Comparison of ENCODE assay signal across 18 cellular contexts in genomic region chr2:240632291-240632670, GRCh38. TPM values are rescaled to one million over a fixed set of nuclear protein-coding genes. Genes with fewer than 3 reads are reported as not detected.
DNase-seq lines count a peak whose midpoint lies in the region; ATAC-seq and TF ChIP-seq lines count a peak whose summit lies in the region.
"Had no signal": no experiment of that assay in that cellular context is flagged by ENCODE, and none has a peak within 500 bp of the region (broad histone marks: within the 10 kb centered on the region; RNA-seq: fewer than 3 reads in every experiment).

No MANE protein-coding gene starts in this region.

- no peak for ATAC-seq in Right ventricle myocardium inferior
- no peak for ATAC-seq in left cardiac atrium
- no peak for ATAC-seq in upper lobe of right lung

- H3K36me3 ChIP-seq in upper lobe of right lung: no peaks in the 10 kb centered on the region

- TF ChIP-seq CTCF in coronary artery (IDR thresholded peaks at IDR 0.05): no peak
- TF ChIP-seq CTCF in upper lobe of right lung (IDR thresholded peaks at IDR 0.05): no peak

- H3K27ac ChIP-seq in coronary artery (no peak overlapping the region), upper lobe of right lung (no peak overlapping the region)
- H3K27ac ChIP-seq: PC-9 had no signal

- H3K4me3 ChIP-seq in coronary artery (no peak overlapping the region), upper lobe of right lung (no peak overlapping the region)
- H3K4me3 ChIP-seq: PC-9 had no signal

- H3K4me1 ChIP-seq in upper lobe of right lung: no peaks in the 10 kb centered on the region
- H3K4me1 ChIP-seq: Caco-2 had no signal

- no peaks in the 10 kb centered on the region for H3K9me3 ChIP-seq in upper lobe of right lung

- intact Hi-C loops in Right ventricle myocardium inferior (cut with DNase I): no loop called here
- intact Hi-C loops in left cardiac atrium (cut with DNase I): no loop called here
- intact Hi-C loops in upper lobe of right lung (cut with DNase I): no loop called here

- DNase-seq in Right ventricle myocardium inferior (ENCODE audit: missing footprints): peak; percentile 30
- no peak for DNase-seq in left cardiac atrium
- peak; percentile 70 for DNase-seq in coronary artery (ENCODE audit: low spot score)
- peak; percentile 78 for DNase-seq in mesenteric fat pad (ENCODE audit: low spot score)
- peak; percentile 50 for DNase-seq in upper lobe of right lung
- no peak for DNase-seq in A172 (ENCODE audit: low spot score)
- no peak for DNase-seq in UCSD-AML1 (lab: John Stamatoyannopoulos, UW; ENCODE audit: unreplicated experiment)
- DNase-seq: Caco-2; CD4-positive, CD25-positive, alpha-beta regulatory T cell; EL; H7; NCI-H1092; NCI-H146; NCI-H2081; NCI-H510A treated with DMSO at 0.1 percent for 48 hours; NCI-H82; PC-9 had no signal

- H3K27me3 ChIP-seq in upper lobe of right lung: no peaks in the 10 kb centered on the region

RNA-seq across cellular contexts. Expression of gene GPR35, which starts 7.0 kb away (rescaled TPM):
- total RNA-seq in Right ventricle myocardium inferior: 2.2 TPM
- 1 to 10 TPM; 1.1 to 1.3 TPM for total RNA-seq in left cardiac atrium
- total RNA-seq in mesenteric fat pad: 1.9 TPM
- 3.4 TPM for total RNA-seq in upper lobe of right lung
- 0.17 and 2.7 TPM in 2 replicates for total RNA-seq in A172 (2014; rRNA removed; shearing (Covaris generic))
- total RNA-seq: H7 had no signal

RNA-seq across cellular contexts. Expression of gene CAPN10, which starts 45.7 kb away (rescaled TPM):
- total RNA-seq in Right ventricle myocardium inferior: 51.8 TPM
- total RNA-seq in left cardiac atrium: 10 to 100 TPM; 17.9 to 26.6 TPM
- total RNA-seq in mesenteric fat pad: 18.2 TPM
- 31.8 TPM for total RNA-seq in upper lobe of right lung
- total RNA-seq in A172 (2014; rRNA removed; shearing (Covaris generic)): 15.4 and 22.2 TPM in 2 replicates

RNA-seq across cellular contexts. Expression of gene AQP12B, which starts 50.4 kb away (rescaled TPM):
- total RNA-seq in Right ventricle myocardium inferior (not detected), left cardiac atrium (not detected), mesenteric fat pad (not detected), upper lobe of right lung (not detected)
- total RNA-seq in A172 (2014; rRNA removed; shearing (Covaris generic)): not detected in 2 replicates
- total RNA-seq: Caco-2; CD4-positive, CD25-positive, alpha-beta regulatory T cell; H7; MCF 10A; PC-9 had no signal

RNA-seq across cellular contexts. Expression of gene AQP12A, which starts 59.4 kb away (rescaled TPM):
- not detected for total RNA-seq in Right ventricle myocardium inferior
- not detected for total RNA-seq in left cardiac atrium
- not detected for total RNA-seq in mesenteric fat pad
- not detected for total RNA-seq in upper lobe of right lung
- total RNA-seq in A172 (2014; rRNA removed; shearing (Covaris generic)): not detected in 2 replicates
- total RNA-seq: Caco-2; CD4-positive, CD25-positive, alpha-beta regulatory T cell; H7; MCF 10A; PC-9 had no signal

Comparison
In these comparisons a context has a peak if more than half of its experiments do, and no peak if none do; other contexts are left out.
1. DNase-seq: peak in Right ventricle myocardium inferior (single experiment), coronary artery (single experiment), mesenteric fat pad (single experiment) and upper lobe of right lung (single experiment); none in left cardiac atrium (single experiment), A172 (single experiment) and UCSD-AML1 (single experiment).